In genomic region chr11:67313125-67313890, GRCh38 we compare ENCODE assay signal across 1 cellular context.
TF ChIP-seq lines count a peak whose summit lies in the region.

No MANE protein-coding gene starts in this region.

TF ChIP-seq in GM23338, 12 proteins besides CTCF, POLR2A, EP300 and RAD21 (continued from another document):
- TF ChIP-seq ZNF462 (CRISPR knock-in tag; IDR thresholded peaks at IDR 0.05), result no peak
- TF ChIP-seq ZNF331 (CRISPR knock-in tag; IDR thresholded peaks at IDR 0.05; ENCODE audit: low read depth), result no peak
- TF ChIP-seq EZH2 (IDR thresholded peaks at IDR 0.05; ENCODE audit: low read depth, unreplicated experiment), result no peak
- TF ChIP-seq, protein P1, sequence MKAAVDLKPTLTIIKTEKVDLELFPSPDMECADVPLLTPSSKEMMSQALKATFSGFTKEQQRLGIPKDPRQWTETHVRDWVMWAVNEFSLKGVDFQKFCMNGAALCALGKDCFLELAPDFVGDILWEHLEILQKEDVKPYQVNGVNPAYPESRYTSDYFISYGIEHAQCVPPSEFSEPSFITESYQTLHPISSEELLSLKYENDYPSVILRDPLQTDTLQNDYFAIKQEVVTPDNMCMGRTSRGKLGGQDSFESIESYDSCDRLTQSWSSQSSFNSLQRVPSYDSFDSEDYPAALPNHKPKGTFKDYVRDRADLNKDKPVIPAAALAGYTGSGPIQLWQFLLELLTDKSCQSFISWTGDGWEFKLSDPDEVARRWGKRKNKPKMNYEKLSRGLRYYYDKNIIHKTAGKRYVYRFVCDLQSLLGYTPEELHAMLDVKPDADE (IDR thresholded peaks at IDR 0.05), result no peak
- no peak for TF ChIP-seq NANOG (IDR thresholded peaks at IDR 0.05; ENCODE audit: borderline replicate concordance)
- TF ChIP-seq ZNF114 (CRISPR knock-in tag; IDR thresholded peaks at IDR 0.05), result no peak
- no peak for TF ChIP-seq EZH2phosphoT487 (IDR thresholded peaks at IDR 0.05; ENCODE audit: unreplicated experiment)
- TF ChIP-seq REST (IDR thresholded peaks at IDR 0.05; ENCODE audit: unreplicated experiment), result no peak
- no peak for TF ChIP-seq POLR2AphosphoS5 (IDR thresholded peaks at IDR 0.05; ENCODE audit: low read depth)
- TF ChIP-seq STAT1 (IDR thresholded peaks at IDR 0.05; ENCODE audit: unreplicated experiment), result no peak
- TF ChIP-seq CREB1 (CRISPR knock-in tag; IDR thresholded peaks at IDR 0.05; ENCODE audit: low read depth), result no peak
TF ChIP-seq in GM23338: peak in this region for 0.
